In genomic region chr7:138776156-138776833, GRCh38 we compare ENCODE assay signal across 2 cellular contexts.
TF ChIP-seq lines count a peak whose summit lies in the region.

No MANE protein-coding gene starts in this region.

TF ChIP-seq in GM23338, 12 proteins besides CTCF, POLR2A, EP300 and RAD21 (continued from another document):
- TF ChIP-seq REST (IDR thresholded peaks at IDR 0.05; ENCODE audit: unreplicated experiment) (no peak), JUNB (IDR thresholded peaks at IDR 0.05; ENCODE audit: unreplicated experiment) (no peak), NANOG (IDR thresholded peaks at IDR 0.05; ENCODE audit: borderline replicate concordance) (no peak), STAT1 (IDR thresholded peaks at IDR 0.05; ENCODE audit: unreplicated experiment) (no peak), ZNF331 (CRISPR knock-in tag; IDR thresholded peaks at IDR 0.05; ENCODE audit: low read depth) (no peak), POLR2AphosphoS5 (IDR thresholded peaks at IDR 0.05; ENCODE audit: low read depth) (no peak), ZNF462 (CRISPR knock-in tag; IDR thresholded peaks at IDR 0.05) (no peak), ETS1 (IDR thresholded peaks at IDR 0.05) (no peak), CREB1 (CRISPR knock-in tag; IDR thresholded peaks at IDR 0.05; ENCODE audit: low read depth) (no peak), ZNF114 (CRISPR knock-in tag; IDR thresholded peaks at IDR 0.05) (no peak), EZH2 (IDR thresholded peaks at IDR 0.05; ENCODE audit: low read depth, unreplicated experiment) (no peak)

TF ChIP-seq in WTC11, 78 proteins besides CTCF, POLR2A, EP300 and RAD21 (continued from another document):
- no peak for TF ChIP-seq SOX15 (CRISPR knock-in tag; IDR thresholded peaks at IDR 0.05)
- TF ChIP-seq ZNF423 (CRISPR knock-in tag; IDR thresholded peaks at IDR 0.05) = no peak
- TF ChIP-seq ZNF219 (CRISPR knock-in tag; IDR thresholded peaks at IDR 0.05; ENCODE audit: borderline replicate concordance) = no peak
- TF ChIP-seq SMAD4 (CRISPR knock-in tag; IDR thresholded peaks at IDR 0.05) = no peak
- TF ChIP-seq ZSCAN18 (CRISPR knock-in tag; IDR thresholded peaks at IDR 0.05) = no peak
- TF ChIP-seq ZNF121 (CRISPR knock-in tag; IDR thresholded peaks at IDR 0.05) = no peak
- no peak for TF ChIP-seq TCF7 (CRISPR knock-in tag; IDR thresholded peaks at IDR 0.05; ENCODE audit: low read depth)
- TF ChIP-seq NFE2L1 (CRISPR knock-in tag; IDR thresholded peaks at IDR 0.05) = no peak
- no peak for TF ChIP-seq TEAD4 (CRISPR knock-in tag; IDR thresholded peaks at IDR 0.05)
- TF ChIP-seq AFF4 (CRISPR knock-in tag; IDR thresholded peaks at IDR 0.05; ENCODE audit: borderline replicate concordance) = no peak
- no peak for TF ChIP-seq CREM (CRISPR knock-in tag; IDR thresholded peaks at IDR 0.05)
- no peak for TF ChIP-seq E2F5 (CRISPR knock-in tag; IDR thresholded peaks at IDR 0.05)
TF ChIP-seq in WTC11: peak in this region for 0.
